ENCODE assay signal across 1 cellular context in genomic region chr16:15958703-15959348, GRCh38.
TF ChIP-seq lines count a peak whose summit lies in the region.

No MANE protein-coding gene starts in this region.

TF ChIP-seq in GM23338, 12 proteins besides CTCF, POLR2A, EP300 and RAD21 (continued from another document):
- TF ChIP-seq POLR2AphosphoS5 (IDR thresholded peaks at IDR 0.05; ENCODE audit: low read depth) (no peak), REST (IDR thresholded peaks at IDR 0.05; ENCODE audit: unreplicated experiment) (no peak)
